8 cellular contexts compared by ENCODE assay signal in genomic region chr11:66617148-66617814, GRCh38. TPM values are rescaled to one million over a fixed set of nuclear protein-coding genes. Genes with fewer than 3 reads are reported as not detected.
A peak's percentile ranks its signal among the peaks of the same experiment; 100 is the strongest.
DNase-seq lines count a peak whose midpoint lies in the region; ATAC-seq and TF ChIP-seq lines count a peak whose summit lies in the region.

No MANE protein-coding gene starts in this region.

- no CpG with 5 or more reads among the region's 37 CpGs for WGBS in mesendoderm (ENCODE audit: extremely low coverage, insufficient coverage, low lambda C conversion rate)

- H3K4me3 Mint-ChIP-seq in activated T-cell treated with anti-CD3 and anti-CD28 coated beads, Interleukin-2, amount 50 U/mL, for 4 hours: peak overlapping the region; percentile 98
- peak overlapping the region; percentile 96 for H3K4me3 Mint-ChIP-seq in chondrocyte (ENCODE audit: unreplicated experiment)

- no peaks in the 10 kb centered on the region for H3K9me2 ChIP-seq in OCI-LY1 (ENCODE audit: low read depth, low read length)

- no peak overlapping the region for H4K8ac ChIP-seq in mesendoderm (ENCODE audit: low read depth, low read length)

- H2BK5ac ChIP-seq in mesendoderm (ENCODE audit: low read length): no peak overlapping the region

- TF ChIP-seq CTCF in OCI-LY1 (IDR thresholded peaks at IDR 0.05; ENCODE audit: low read length) (no peak), chondrocyte (IDR thresholded peaks at IDR 0.05) (no peak), uterus (IDR thresholded peaks at IDR 0.05) (no peak)

- no peak overlapping the region for H2BK15ac ChIP-seq in mesendoderm (replicated peaks; ENCODE audit: low read depth)

- H4K20me1 ChIP-seq in OCI-LY1 (ENCODE audit: insufficient read depth, low read length): no peaks in the 10 kb centered on the region

- no peak overlapping the region for H2AK5ac ChIP-seq in mesendoderm (ENCODE audit: low read length)

- H3K9me3 ChIP-seq in OCI-LY1 (ENCODE audit: low read length): no peaks in the 10 kb centered on the region
- H3K9me3 ChIP-seq in uterus: no peaks in the 10 kb centered on the region

- H3K4ac ChIP-seq in mesendoderm (ENCODE audit: low read depth, low read length): no peak overlapping the region

- TF ChIP-seq POLR2A in uterus (IDR thresholded peaks at IDR 0.05): no peak

- H3K79me2 ChIP-seq in OCI-LY1 (ENCODE audit: insufficient read depth, low read length) (peaks cover 58% of the 10 kb centered on the region), mesendoderm (ENCODE audit: control insufficient read depth, insufficient read depth, low read length) (peaks cover 53% of the 10 kb centered on the region)

- H3K4me2 ChIP-seq in OCI-LY1 (ENCODE audit: low read length): peak overlapping the region; percentile 89
- H3K4me2 ChIP-seq in mesendoderm (ENCODE audit: low read length): peak overlapping the region; percentile 56

- H3K27me3 ChIP-seq in OCI-LY1 (ENCODE audit: insufficient read depth, low read length) (no peaks in the 10 kb centered on the region), mesendoderm (ENCODE audit: insufficient read depth, low read length, poor library complexity) (no peaks in the 10 kb centered on the region), uterus (no peaks in the 10 kb centered on the region)

- H2BK120ac ChIP-seq in mesendoderm (ENCODE audit: low read depth, low read length): no peak overlapping the region

- no peak overlapping the region for H2AFZ ChIP-seq in OCI-LY1 (ENCODE audit: low read length)

- H3K4me1 ChIP-seq in OCI-LY1 (ENCODE audit: insufficient read depth, low read length, severe bottlenecking) (peaks cover 53% of the 10 kb centered on the region), mesendoderm (ENCODE audit: control insufficient read depth, low read depth, low read length) (peaks cover 4% of the 10 kb centered on the region), uterus (peaks cover 0 to 9% of the 10 kb centered on the region in 2 donors)

- H3K9ac ChIP-seq in OCI-LY1 (ENCODE audit: low read length) (peak overlapping the region; percentile 83), mesendoderm (ENCODE audit: low read length) (peak overlapping the region; percentile 99)

- H3K36me3 ChIP-seq in OCI-LY1 (ENCODE audit: insufficient read depth, low read length) (peaks cover 49% of the 10 kb centered on the region), mesendoderm (ENCODE audit: control insufficient read depth, insufficient read depth, low read length) (no peaks in the 10 kb centered on the region), uterus (no peaks in the 10 kb centered on the region)

- peak overlapping the region; percentile 100 for H3K27ac Mint-ChIP-seq in chondrocyte (ENCODE audit: unreplicated experiment)

- no peaks in the 10 kb centered on the region for H3K27me3 Mint-ChIP-seq in activated T-cell treated with anti-CD3 and anti-CD28 coated beads, Interleukin-2, amount 50 U/mL, for 4 hours (ENCODE audit: low read depth)
- H3K27me3 Mint-ChIP-seq in chondrocyte (ENCODE audit: low read depth): no peaks in the 10 kb centered on the region

- H4K5ac ChIP-seq in mesendoderm (ENCODE audit: low read length): no peak overlapping the region

- peaks cover 32% of the 10 kb centered on the region for H3K36me3 Mint-ChIP-seq in activated T-cell treated with anti-CD3 and anti-CD28 coated beads, Interleukin-2, amount 50 U/mL, for 4 hours (ENCODE audit: insufficient read depth)
- peaks cover 4% of the 10 kb centered on the region for H3K36me3 Mint-ChIP-seq in chondrocyte (ENCODE audit: low read depth)

- H3K18ac ChIP-seq in mesendoderm (ENCODE audit: low read length): no peak overlapping the region

- intact Hi-C loops in uterus (cut with DNase I; ENCODE audit: low total_unique reads): no loop called here

- peak overlapping the region; percentile 52 for H3K23ac ChIP-seq in mesendoderm (ENCODE audit: low read length)

- no peaks in the 10 kb centered on the region for H3K79me1 ChIP-seq in mesendoderm (ENCODE audit: low read length)

- H3F3A ChIP-seq in OCI-LY1 (ENCODE audit: insufficient read depth, low read length): no peaks in the 10 kb centered on the region

- ATAC-seq in activated T-cell treated with anti-CD3 and anti-CD28 coated beads, Interleukin-2, amount 50 U/mL, for 4 hours: no peak
- ATAC-seq in HG03108 (IDR thresholded peaks at IDR 0.05; ENCODE audit: unreplicated experiment): no peak

- H3K4me3 ChIP-seq in OCI-LY1 (ENCODE audit: low read depth, low read length, poor library complexity, severe bottlenecking): peak overlapping the region; percentile 81
- peak overlapping the region; percentile 99 for H3K4me3 ChIP-seq in mesendoderm (ENCODE audit: low read length)
- peak overlapping the region; percentile 69 to 89 for H3K4me3 ChIP-seq in uterus

- no peak for DNase-seq in activated T-cell treated with anti-CD3 and anti-CD28 coated beads, Interleukin-2, amount 50 U/mL, for 4 hours
- DNase-seq in activated T-cell treated with anti-CD3 and anti-CD28 coated beads for 4 hours (no peak), chondrocyte (ENCODE audit: low spot score) (peak; percentile 93), mesendoderm (no peak), uterus (no peak), NCI-H69 (lab: John Stamatoyannopoulos, UW) (no peak)

- H3K56ac ChIP-seq in mesendoderm (ENCODE audit: low read length): peak overlapping the region; percentile 100

- H3K27ac ChIP-seq in OCI-LY1 (ENCODE audit: low read depth, low read length, poor library complexity, severe bottlenecking) (peak overlapping the region; percentile 71), mesendoderm (ENCODE audit: low read depth, low read length) (no peak overlapping the region), uterus (peak overlapping the region; percentile 91 to 97)

- no peaks in the 10 kb centered on the region for H3K9me3 Mint-ChIP-seq in activated T-cell treated with anti-CD3 and anti-CD28 coated beads, Interleukin-2, amount 50 U/mL, for 4 hours
- H3K9me3 Mint-ChIP-seq in chondrocyte (ENCODE audit: low read depth): no peaks in the 10 kb centered on the region

- H3K4me1 Mint-ChIP-seq in activated T-cell treated with anti-CD3 and anti-CD28 coated beads, Interleukin-2, amount 50 U/mL, for 4 hours (ENCODE audit: low read depth): peaks cover 44% of the 10 kb centered on the region
- peaks cover 42% of the 10 kb centered on the region for H3K4me1 Mint-ChIP-seq in chondrocyte (ENCODE audit: low read depth)

RNA-seq across cellular contexts. Expression of gene RBM14, which starts 0.9 kb away (rescaled TPM):
- total RNA-seq in activated T-cell treated with anti-CD3 and anti-CD28 coated beads, Interleukin-2, amount 50 U/mL, for 4 hours: 100 to 1,000 TPM; 201 to 223 (median 206) TPM
- 43.9 to 65.2 TPM (median 45.6 TPM) in 3 replicates for total RNA-seq in chondrocyte
- 92.7 TPM for polyA plus RNA-seq in mesendoderm (2013, experiment 1 of 2)
- polyA plus RNA-seq in mesendoderm (2013, experiment 2 of 2): 90.3 TPM
- 10 to 100 TPM; 15.1 to 86.4 (median 53.2) TPM for total RNA-seq in uterus

RNA-seq across cellular contexts. Expression of gene RBM4, which starts 21.2 kb away (rescaled TPM):
- total RNA-seq in activated T-cell treated with anti-CD3 and anti-CD28 coated beads, Interleukin-2, amount 50 U/mL, for 4 hours: 100 to 1,000 TPM; 135 to 150 (median 138) TPM
- 109 to 118 TPM (median 117 TPM) in 3 replicates for total RNA-seq in chondrocyte
- polyA plus RNA-seq in mesendoderm (2013, experiment 1 of 2): 165 TPM
- polyA plus RNA-seq in mesendoderm (2013, experiment 2 of 2): 161 TPM
- 100 to 1,000 TPM in 2 of 4 donors, 10 to 100 TPM in 2; 32.4 to 146 (median 94.8) TPM for total RNA-seq in uterus

RNA-seq across cellular contexts. Expression of gene CCS, which starts 24.3 kb away (rescaled TPM):
- total RNA-seq in activated T-cell treated with anti-CD3 and anti-CD28 coated beads, Interleukin-2, amount 50 U/mL, for 4 hours: 10 to 100 TPM; 24.5 to 25.3 (median 25.1) TPM
- total RNA-seq in chondrocyte (31.0 to 34.2 TPM (median 32.3 TPM) in 3 replicates), uterus (10 to 100 TPM; 13.5 to 52.0 (median 42.9) TPM)
- 23.1 TPM for polyA plus RNA-seq in mesendoderm (2013, experiment 1 of 2)
- 22.0 TPM for polyA plus RNA-seq in mesendoderm (2013, experiment 2 of 2)

RNA-seq across cellular contexts. Expression of gene CCDC87, which starts 24.4 kb away (rescaled TPM):
- total RNA-seq in activated T-cell treated with anti-CD3 and anti-CD28 coated beads, Interleukin-2, amount 50 U/mL, for 4 hours: under 1 TPM; 0.08 to 0.16 (median 0.13) TPM
- total RNA-seq in chondrocyte: 0.23 to 0.32 TPM (median 0.27 TPM) in 3 replicates
- polyA plus RNA-seq in mesendoderm (2013, experiment 1 of 2): 0.21 TPM
- polyA plus RNA-seq in mesendoderm (2013, experiment 2 of 2): 0.15 TPM
- under 1 TPM in 1 of 4 donors, not detected in 3; 0.52 TPM for total RNA-seq in uterus

RNA-seq across cellular contexts. Expression of gene CTSF, which starts 48.9 kb away (rescaled TPM):
- total RNA-seq in activated T-cell treated with anti-CD3 and anti-CD28 coated beads, Interleukin-2, amount 50 U/mL, for 4 hours: under 1 TPM; 0.33 to 0.89 (median 0.63) TPM
- total RNA-seq in chondrocyte: not detected in 3 replicates
- 0.22 TPM for polyA plus RNA-seq in mesendoderm (2013, experiment 1 of 2)
- polyA plus RNA-seq in mesendoderm (2013, experiment 2 of 2): 0.32 TPM
- total RNA-seq in uterus: 10 to 100 TPM; 61.2 to 89.1 (median 83.6) TPM
